In the genomic region with DNA sequence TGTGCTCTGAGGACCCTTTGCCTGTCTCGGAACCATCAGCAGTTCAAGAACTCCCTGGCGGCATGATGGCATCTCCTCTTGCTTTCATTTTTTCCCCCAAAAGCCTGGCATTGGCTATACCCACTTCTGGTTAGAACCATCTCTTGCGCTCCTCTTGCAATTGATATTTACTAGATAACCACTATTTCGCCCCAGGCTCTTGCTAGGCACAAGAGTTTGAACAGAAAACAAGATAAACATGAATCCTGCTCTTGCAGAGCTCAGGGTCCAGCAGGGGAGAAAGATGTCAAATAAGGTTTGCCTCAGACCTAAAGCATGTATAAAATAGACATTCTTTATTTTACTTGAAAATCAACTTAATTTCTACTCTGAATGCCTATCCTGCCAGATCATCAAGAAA, we compare ENCODE assay signal across 18 cellular contexts. TPM values are rescaled to one million over a fixed set of nuclear protein-coding genes. Genes with fewer than 3 reads are reported as not detected.
A peak's percentile ranks its signal among the peaks of the same experiment; 100 is the strongest.
DNase-seq lines count a peak whose midpoint lies in the region; TF ChIP-seq lines count a peak whose summit lies in the region.
"Had no signal": no experiment of that assay in that cellular context is flagged by ENCODE, and none has a peak within 500 bp of the region (broad histone marks: within the 10 kb centered on the region; RNA-seq: fewer than 3 reads in every experiment).

No MANE protein-coding gene starts in this region.

- H3K27ac ChIP-seq in BLaER1 treated with 17β-estradiol and CSF1 and Interleukin-3, amounts not matched to agents 10 nM and 100 nM: peak overlapping the region in 2 of 11 experiments; percentile 29 to 96; a peak in 2 of 22 replicates
- no peak overlapping the region for H3K27ac ChIP-seq in trophoblast cell (ENCODE audit: low read depth, low read length)
- H3K27ac ChIP-seq: C4-2B had no signal

- no peaks in the 10 kb centered on the region for H3K9me3 Mint-ChIP-seq in Caco-2 (ENCODE audit: unreplicated experiment)
- no peaks in the 10 kb centered on the region for H3K9me3 Mint-ChIP-seq in dendritic cell treated with granulocyte-macrophage colony-stimulating factor and Interleukin-4, amounts not matched to agents 40 ng/mL and 50 ng/mL, for 4 days
- H3K9me3 Mint-ChIP-seq: CD4-positive, CD25-positive, alpha-beta regulatory T cell; CD8-positive, alpha-beta T cell; GM23338; HFFc6 had no signal

- peak overlapping the region in 6 of 11 experiments; percentile 43 to 98 (median 72); a peak in 11 of 22 replicates for H3K4me2 ChIP-seq in BLaER1 treated with 17β-estradiol and CSF1 and Interleukin-3, amounts not matched to agents 10 nM and 100 nM
- H3K4me2 ChIP-seq in trophoblast cell (ENCODE audit: low read length): no peak overlapping the region
- H3K4me2 ChIP-seq: GM23338 had no signal

- H3K79me2 ChIP-seq in trophoblast cell (ENCODE audit: control insufficient read depth, insufficient read depth, low read length, poor library complexity): no peaks in the 10 kb centered on the region

- H3K9me3 ChIP-seq in BLaER1 treated with 17β-estradiol and CSF1 and Interleukin-3, amounts not matched to agents 10 nM and 100 nM (replicated peaks in 1 of 11): no peaks in the 10 kb centered on the region
- no peaks in the 10 kb centered on the region for H3K9me3 ChIP-seq in Caco-2
- H3K9me3 ChIP-seq in trophoblast cell (ENCODE audit: insufficient read depth, low read depth, low read length): no peaks in the 10 kb centered on the region
- H3K9me3 ChIP-seq: HAP-1 had no signal

- peak overlapping the region; percentile 90 for H2AK5ac ChIP-seq in trophoblast cell (ENCODE audit: low read length)

- intact Hi-C loops in Caco-2 (cut with micrococcal nuclease; ENCODE audit: unreplicated experiment): loop anchor here (2.0 kb wide), 1 partner anchor 13 kb away; no protein-coding TSS in a partner anchor
- intact Hi-C loops in dendritic cell treated with granulocyte-macrophage colony-stimulating factor and Interleukin-4, amounts not matched to agents 40 ng/mL and 50 ng/mL, for 4 days (cut with micrococcal nuclease): no loop called here

- no peak overlapping the region for H3K4me3 Mint-ChIP-seq in Caco-2 (ENCODE audit: unreplicated experiment)
- H3K4me3 Mint-ChIP-seq in dendritic cell treated with granulocyte-macrophage colony-stimulating factor and Interleukin-4, amounts not matched to agents 40 ng/mL and 50 ng/mL, for 4 days: no peak overlapping the region
- H3K4me3 Mint-ChIP-seq: CD8-positive, alpha-beta T cell; GM23338; HFFc6 had no signal

- H2BK120ac ChIP-seq in trophoblast cell (ENCODE audit: insufficient read depth, low read length, poor library complexity): peak overlapping the region; percentile 25

- CTCF ChIA-PET in Caco-2 (lab: Charles Lee): interaction anchor here (2.4 kb wide), 1 partner anchor 21 kb away, joined by 13 read pairs; no protein-coding TSS in a partner anchor

- no peak overlapping the region for H3K4me3 ChIP-seq in BLaER1 treated with 17β-estradiol and CSF1 and Interleukin-3, amounts not matched to agents 10 nM and 100 nM
- H3K4me3 ChIP-seq in Caco-2 (ENCODE audit: low read depth, low read length) (no peak overlapping the region), trophoblast cell (ENCODE audit: low read depth, low read length) (no peak overlapping the region)
- H3K4me3 ChIP-seq: GM23338, HAP-1 had no signal

- H4K8ac ChIP-seq in trophoblast cell (ENCODE audit: low read depth, low read length): no peak overlapping the region

- peak overlapping the region; percentile 34 for H3K27ac Mint-ChIP-seq in Caco-2 (ENCODE audit: unreplicated experiment)
- H3K27ac Mint-ChIP-seq in dendritic cell treated with granulocyte-macrophage colony-stimulating factor and Interleukin-4, amounts not matched to agents 40 ng/mL and 50 ng/mL, for 4 days: peak overlapping the region; percentile 100
- H3K27ac Mint-ChIP-seq: CD4-positive, CD25-positive, alpha-beta regulatory T cell; CD8-positive, alpha-beta T cell; GM23338; HFFc6 had no signal

- H3K14ac ChIP-seq in trophoblast cell (ENCODE audit: low read length): peak overlapping the region; percentile 77

- no peak overlapping the region for H2BK5ac ChIP-seq in trophoblast cell (ENCODE audit: low read depth, low read length, poor library complexity)

- H4K91ac ChIP-seq in trophoblast cell (ENCODE audit: low read depth, low read length): peak overlapping the region; percentile 60

- POLR2A ChIA-PET in Caco-2 (lab: Charles Lee): interaction anchor here (0.6 to 1.0 kb wide), 2 partner anchors 16 to 275 kb away, joined by 3 to 7 read pairs; no protein-coding TSS in a partner anchor

- peaks cover 15 to 100% (median 43%) of the 10 kb centered on the region in 10 experiments for H3K4me1 ChIP-seq in BLaER1 treated with 17β-estradiol and CSF1 and Interleukin-3, amounts not matched to agents 10 nM and 100 nM
- peaks cover 22% of the 10 kb centered on the region; the same call in 1 of the 2 replicates for H3K4me1 ChIP-seq in Caco-2
- peaks cover 30% of the 10 kb centered on the region in 2 experiments for H3K4me1 ChIP-seq in trophoblast cell (ENCODE audit: control insufficient read depth in 1 of 2, insufficient read depth in 2 of 2, low read length in 2 of 2)
- H3K4me1 ChIP-seq: HAP-1 had no signal

- no peak overlapping the region for H2AFZ ChIP-seq in trophoblast cell (ENCODE audit: insufficient read depth, low read length, poor library complexity)

- H3K23ac ChIP-seq in trophoblast cell (ENCODE audit: low read length): no peak overlapping the region

- H3K79me1 ChIP-seq in trophoblast cell (ENCODE audit: low read length): peaks cover 19% of the 10 kb centered on the region

- peak overlapping the region; percentile 25 for H3K4ac ChIP-seq in trophoblast cell (ENCODE audit: low read depth, low read length)

- peaks cover 22% of the 10 kb centered on the region for H3K4me1 Mint-ChIP-seq in Caco-2 (ENCODE audit: low read depth, unreplicated experiment)
- peaks cover 92% of the 10 kb centered on the region for H3K4me1 Mint-ChIP-seq in dendritic cell treated with granulocyte-macrophage colony-stimulating factor and Interleukin-4, amounts not matched to agents 40 ng/mL and 50 ng/mL, for 4 days (ENCODE audit: low read depth)

- peaks cover 73% of the 10 kb centered on the region for H3K36me3 Mint-ChIP-seq in Caco-2 (ENCODE audit: insufficient read depth, unreplicated experiment)
- H3K36me3 Mint-ChIP-seq in dendritic cell treated with granulocyte-macrophage colony-stimulating factor and Interleukin-4, amounts not matched to agents 40 ng/mL and 50 ng/mL, for 4 days (ENCODE audit: low read depth): peaks cover 93% of the 10 kb centered on the region
- H3K36me3 Mint-ChIP-seq: CD4-positive, CD25-positive, alpha-beta regulatory T cell; CD8-positive, alpha-beta T cell had no signal

- 0 out of 22 replicates have a peak overlapping the region, but pooled peaks of 1 of the 11 experiments have one; percentile 13 for H3K9ac ChIP-seq in BLaER1 treated with 17β-estradiol and CSF1 and Interleukin-3, amounts not matched to agents 10 nM and 100 nM
- H3K9ac ChIP-seq in trophoblast cell (ENCODE audit: low read length): no peak overlapping the region

- H3K18ac ChIP-seq in trophoblast cell (ENCODE audit: low read length): peak overlapping the region; percentile 72

- H3K36me3 ChIP-seq in BLaER1 treated with 17β-estradiol and CSF1 and Interleukin-3, amounts not matched to agents 10 nM and 100 nM: peaks cover 0 to 79% (median 0%) of the 10 kb centered on the region in 11 experiments; a peak in 6 of 22 replicates
- H3K36me3 ChIP-seq in Caco-2 (ENCODE audit: control insufficient read depth, insufficient read depth, low read length) (peaks cover 8% of the 10 kb centered on the region), trophoblast cell (ENCODE audit: control insufficient read depth in 1 of 2, insufficient read depth in 2 of 2, low read length in 2 of 2) (no peaks in the 10 kb centered on the region)
- H3K36me3 ChIP-seq: HAP-1 had no signal

- no peak overlapping the region for H4K12ac ChIP-seq in trophoblast cell (ENCODE audit: low read depth, low read length)

- TF ChIP-seq CTCF in Caco-2 (IDR thresholded peaks at IDR 0.05; ENCODE audit: insufficient read depth in 1 of 2, low read depth in 1 of 2, low read length in 1 of 2, severe bottlenecking in 1 of 2, unreplicated experiment in 1 of 2): no peak

- no peak for DNase-seq in Caco-2
- DNase-seq in trophoblast cell: peak in 1 of 2 donors; percentile 72
- DNase-seq in NCI-H2081 (lab: John Stamatoyannopoulos, UW): no peak
- no peak for DNase-seq in OCI-M1 (lab: John Stamatoyannopoulos, UW)
- DNase-seq: CD4-positive, CD25-positive, alpha-beta regulatory T cell; CD8-positive, alpha-beta T cell; DMS 273 treated with DMSO at 0.1 percent for 48 hours; DMS79; GF-D8; HFFc6 had no signal

- H3K27me3 Mint-ChIP-seq in Caco-2 (ENCODE audit: insufficient read depth, unreplicated experiment): no peaks in the 10 kb centered on the region
- H3K27me3 Mint-ChIP-seq in dendritic cell treated with granulocyte-macrophage colony-stimulating factor and Interleukin-4, amounts not matched to agents 40 ng/mL and 50 ng/mL, for 4 days: no peaks in the 10 kb centered on the region

- H2BK12ac ChIP-seq in trophoblast cell (ENCODE audit: low read length): peak overlapping the region; percentile 92

- H3K27me3 ChIP-seq in BLaER1 treated with 17β-estradiol and CSF1 and Interleukin-3, amounts not matched to agents 10 nM and 100 nM: no peaks in the 10 kb centered on the region
- H3K27me3 ChIP-seq in Caco-2 (replicated peaks; ENCODE audit: control insufficient read depth, insufficient read depth, low read length) (no peaks in the 10 kb centered on the region), trophoblast cell (ENCODE audit: insufficient read depth, low read length) (no peaks in the 10 kb centered on the region)

- no TSS peak for BruUV-seq in Caco-2 (replicated peaks; lab: Mats Ljungman, UMichigan)

- whole genome bisulfite sequencing in trophoblast cell (ENCODE audit: extremely low coverage, insufficient coverage, insufficient read length): no CpG with 5 or more reads among the region's 4 CpGs

- H4K20me1 ChIP-seq in BLaER1 treated with 17β-estradiol and CSF1 and Interleukin-3, amounts not matched to agents 10 nM and 100 nM: no peaks in the 10 kb centered on the region

RNA-seq across cellular contexts. Expression of a gene that starts 33.1 kb away (rescaled TPM):
- total RNA-seq in Caco-2 (2022): 231 and 277 TPM in 2 replicates
- polyA plus RNA-seq in trophoblast cell (2013): 3.4 and 4.6 TPM in 2 replicates
- total RNA-seq: CD4-positive, CD25-positive, alpha-beta regulatory T cell; CD8-positive, alpha-beta T cell; G401; GM23338; HFFc6 had no signal
- polyA plus RNA-seq: BJ; CD4-positive, CD25-positive, alpha-beta regulatory T cell; GM23338 had no signal

RNA-seq across cellular contexts. Expression of a gene that starts 56.5 kb away (rescaled TPM):
- 0.18 and 0.19 TPM in 2 replicates for total RNA-seq in Caco-2 (2022)
- polyA plus RNA-seq in trophoblast cell (2013): 0.33 and 0.50 TPM in 2 replicates
- total RNA-seq: A172, G401, HFFc6 had no signal
- polyA plus RNA-seq: BJ had no signal
